ENCODE assay signal across 20 cellular contexts in the genomic region with DNA sequence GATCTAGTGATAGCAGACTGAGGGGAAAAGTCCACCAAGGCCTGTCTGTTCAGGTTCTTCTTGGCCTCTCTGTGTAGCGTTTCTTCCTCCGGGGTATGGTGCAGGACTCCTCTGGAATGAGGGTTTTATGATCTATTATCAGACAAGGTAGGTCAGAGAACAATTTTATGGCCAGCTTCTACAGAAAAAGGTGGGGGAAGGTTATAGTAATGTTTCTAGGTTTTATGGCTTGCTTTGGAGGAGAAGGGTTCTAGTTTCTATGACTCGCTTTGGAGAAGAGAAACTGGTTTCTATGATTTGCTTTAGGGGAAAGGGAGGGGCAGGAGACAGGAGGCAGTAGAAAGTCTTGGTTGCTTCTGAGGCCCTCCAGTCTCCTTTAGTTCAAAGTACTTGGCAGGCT.
A peak's percentile ranks its signal among the peaks of the same experiment; 100 is the strongest.
DNase-seq lines count a peak whose midpoint lies in the region; ATAC-seq, FAIRE-seq and TF ChIP-seq lines count a peak whose summit lies in the region.
"Had no signal": no experiment of that assay in that cellular context is flagged by ENCODE, and none has a peak within 500 bp of the region (broad histone marks: within the 10 kb centered on the region; RNA-seq: fewer than 3 reads in every experiment).

No MANE protein-coding gene starts in this region.

- H3K27me3 ChIP-seq in bronchial epithelial cell (ENCODE audit: control insufficient read depth, insufficient read depth, low read length) (no peaks in the 10 kb centered on the region), sigmoid colon (no peaks in the 10 kb centered on the region)
- H3K27me3 ChIP-seq: vagina had no signal

- no peak overlapping the region for H3K27ac ChIP-seq in sigmoid colon
- H3K27ac ChIP-seq: vagina had no signal

- TF ChIP-seq CTCF in bronchial epithelial cell (IDR thresholded peaks at IDR 0.05; ENCODE audit: insufficient read depth, low read length, severe bottlenecking) (no peak), sigmoid colon (IDR thresholded peaks at IDR 0.05) (no peak)

- FAIRE-seq in bronchial epithelial cell (lab: Jason Lieb, UNC), result no peak
- FAIRE-seq: GM12892 had no signal

- DNase-seq in bronchial epithelial cell (ENCODE audit: low read depth) (peak; percentile 51), COLO829 (ENCODE audit: low spot score) (no peak), sigmoid colon (no peak)
- DNase-seq in activated CD4-positive, alpha-beta T cell treated with anti-CD3 and anti-CD28 coated beads, Interleukin-2, amount 50 U/mL, for 4 hours, result no peak
- DNase-seq: activated CD4-positive, alpha-beta memory T cell treated with anti-CD3 and anti-CD28 coated beads for 36 hours; endodermal cell; GOT3; KG1; left cardiac atrium; natural killer cell; NCI-H1694 treated with DMSO at 0.1 percent for 48 hours; retina; stimulated activated CD4-positive, alpha-beta T cell treated with anti-CD3 and anti-CD28 coated beads, Interleukin-2, amount 100 ng/mL, for 48 hours; stimulated activated naive B cell treated with anti-CD40 and anti-IgM and Interleukin-4, amounts not matched to agents 10 μg/mL and 1 μg/mL and 100 μg/mL, for 72 hours had no signal

- ATAC-seq in GM18502 (IDR thresholded peaks at IDR 0.05; ENCODE audit: poor library complexity, unreplicated experiment) (peak; percentile 89), GM19463 (IDR thresholded peaks at IDR 0.05; ENCODE audit: unreplicated experiment) (peak; percentile 84), HG02885 (IDR thresholded peaks at IDR 0.05; ENCODE audit: poor library complexity, unreplicated experiment) (peak; percentile 82), HG03039 (IDR thresholded peaks at IDR 0.05; ENCODE audit: unreplicated experiment) (no peak)
- ATAC-seq: left cardiac atrium, natural killer cell had no signal

- TF ChIP-seq POLR2A in sigmoid colon (IDR thresholded peaks at IDR 0.05), result no peak

- H3K4me1 ChIP-seq in sigmoid colon, result no peaks in the 10 kb centered on the region
- H3K4me1 ChIP-seq: vagina had no signal

- H3K36me3 ChIP-seq in bronchial epithelial cell (ENCODE audit: control insufficient read depth, insufficient read depth, low read length) (no peaks in the 10 kb centered on the region), sigmoid colon (no peaks in the 10 kb centered on the region)
- H3K36me3 ChIP-seq: vagina had no signal

- H3K9me3 ChIP-seq in sigmoid colon, result no peaks in the 10 kb centered on the region
- H3K9me3 ChIP-seq: vagina had no signal

- WGBS in sigmoid colon, 2 donors, result 21 to 67% methylated on average over 3 of the region's 3 CpGs

- intact Hi-C loops in sigmoid colon (cut with DNase I), result no loop called here

- TF ChIP-seq EP300 in sigmoid colon (IDR thresholded peaks at IDR 0.05), result no peak

- H3K4me3 ChIP-seq in bronchial epithelial cell (ENCODE audit: low read depth, low read length) (no peak overlapping the region), sigmoid colon (no peak overlapping the region)
- H3K4me3 ChIP-seq: vagina had no signal
